ENCODE assay signal across 9 cellular contexts in genomic region chr6:135675862-135676261, GRCh38.
DNase-seq lines count a peak whose midpoint lies in the region; ATAC-seq, FAIRE-seq and TF ChIP-seq lines count a peak whose summit lies in the region.
"Had no signal": no experiment of that assay in that cellular context is flagged by ENCODE, and none has a peak within 500 bp of the region (broad histone marks: within the 10 kb centered on the region; RNA-seq: fewer than 3 reads in every experiment).

No MANE protein-coding gene starts in this region.

- peak; percentile 13 for FAIRE-seq in A549 (lab: Jason Lieb, UNC)

- H3K36me3 Mint-ChIP-seq in activated B cell treated with CpG ODN at 0.5 μM for 24 hours (ENCODE audit: low read depth): no peaks in the 10 kb centered on the region
- no peaks in the 10 kb centered on the region for H3K36me3 Mint-ChIP-seq in activated T-helper 17 cell treated with anti-CD3 and anti-CD28 coated beads, Interleukin-2, amount 50 U/mL, for 72 hours (ENCODE audit: low read depth)

- TF ChIP-seq EP300 in A549 (IDR thresholded peaks at IDR 0.05): no peak

- POLR2A ChIA-PET in A549 (lab: Yijun Ruan, JAX) (no interaction called here), activated B cell treated with CpG ODN at 0.5 μM for 24 hours (lab: Charles Lee) (no interaction called here)

- H3K4me1 Mint-ChIP-seq in activated B cell treated with CpG ODN at 0.5 μM for 24 hours: no peaks in the 10 kb centered on the region
- H3K4me1 Mint-ChIP-seq in activated T-helper 17 cell treated with anti-CD3 and anti-CD28 coated beads, Interleukin-2, amount 50 U/mL, for 72 hours: no peaks in the 10 kb centered on the region

- no peaks in the 10 kb centered on the region for H3K9me3 ChIP-seq in A549

- intact Hi-C loops in activated B cell treated with CpG ODN at 0.5 μM for 24 hours (cut with micrococcal nuclease): loop anchor here (1.0 kb wide), 6 partner anchors 140 to 641 kb away; no protein-coding TSS in a partner anchor

- TF ChIP-seq RAD21 in A549 (conservative IDR thresholded peaks at IDR 0.05 in 1 of 2, IDR thresholded peaks at IDR 0.05 in 1 of 2): peak; percentile 70 to 74

- H3K4me2 ChIP-seq in A549: no peak overlapping the region

- peak; percentile 68 to 78; a peak in 4 of 6 replicates for ATAC-seq in A549
- peak; percentile 70 for ATAC-seq in activated B cell treated with CpG ODN at 0.5 μM for 24 hours (ENCODE audit: low read depth)
- ATAC-seq in activated T-helper 17 cell treated with anti-CD3 and anti-CD28 coated beads, Interleukin-2, amount 50 U/mL, for 72 hours (replicated peaks): no peak
- no peak for ATAC-seq in left lobe of liver

- H3K27me3 Mint-ChIP-seq in activated B cell treated with CpG ODN at 0.5 μM for 24 hours: no peaks in the 10 kb centered on the region
- H3K27me3 Mint-ChIP-seq in activated T-helper 17 cell treated with anti-CD3 and anti-CD28 coated beads, Interleukin-2, amount 50 U/mL, for 72 hours: no peaks in the 10 kb centered on the region

- TF ChIP-seq POLR2A in A549 (IDR thresholded peaks at IDR 0.05; ENCODE audit: low read length): no peak

- H3K27ac ChIP-seq in A549: peak overlapping the region in 1 of 2 experiments; percentile 70; a peak in 3 of 6 replicates
- H3K27ac ChIP-seq: epithelial cell of prostate had no signal

- peak; percentile 42; the same call in 1 of the 3 replicates for TF ChIP-seq CTCF in A549 (IDR thresholded peaks at IDR 0.05)
- peak; percentile 49 for TF ChIP-seq CTCF in GM12873 (IDR thresholded peaks at IDR 0.05; ENCODE audit: insufficient read depth, low read depth, low read length, missing control alignments)
- TF ChIP-seq CTCF in activated B cell treated with CpG ODN at 0.5 μM for 24 hours (IDR thresholded peaks at IDR 0.05): peak; percentile 43

- no peaks in the 10 kb centered on the region for H3K9me3 Mint-ChIP-seq in activated B cell treated with CpG ODN at 0.5 μM for 24 hours
- H3K9me3 Mint-ChIP-seq in activated T-helper 17 cell treated with anti-CD3 and anti-CD28 coated beads, Interleukin-2, amount 50 U/mL, for 72 hours: no peaks in the 10 kb centered on the region

- H3K4me3 Mint-ChIP-seq in activated B cell treated with CpG ODN at 0.5 μM for 24 hours: no peak overlapping the region
- no peak overlapping the region for H3K4me3 Mint-ChIP-seq in activated T-helper 17 cell treated with anti-CD3 and anti-CD28 coated beads, Interleukin-2, amount 50 U/mL, for 72 hours

- peaks cover 22% of the 10 kb centered on the region for H3K4me1 ChIP-seq in A549

- WGBS in A549 (ENCODE audit: missing lambda C conversion rate): 50% methylated on average over 1 of the region's 1 CpG

- CTCF ChIA-PET in A549 (lab: Yijun Ruan, JAX): interaction anchor here (0.6 to 2.2 kb wide), 4 partner anchors 83 to 695 kb away, joined by 3 to 11 read pairs (median 3); no protein-coding TSS in a partner anchor
- CTCF ChIA-PET in activated B cell treated with CpG ODN at 0.5 μM for 24 hours (lab: Charles Lee): interaction anchor here (1.0 to 2.9 kb wide), 5 partner anchors 232 to 551 kb away, joined by 5 to 45 read pairs (median 9); no protein-coding TSS in a partner anchor

- no peak overlapping the region for H3K27ac Mint-ChIP-seq in activated B cell treated with CpG ODN at 0.5 μM for 24 hours
- no peak overlapping the region for H3K27ac Mint-ChIP-seq in activated T-helper 17 cell treated with anti-CD3 and anti-CD28 coated beads, Interleukin-2, amount 50 U/mL, for 72 hours

- no peak overlapping the region for H3K4me3 ChIP-seq in A549

- peak; percentile 17 to 59 for DNase-seq in A549 (ENCODE audit: low read depth in 1 of 2, low spot score in 1 of 2)
- DNase-seq in NCI-H187 treated with DMSO at 0.1 percent for 48 hours (lab: John Stamatoyannopoulos, UW): peak; percentile 8
- no peak for DNase-seq in activated B cell treated with CpG ODN at 0.5 μM for 24 hours
- peak; percentile 40 for DNase-seq in iPS DF 19.7 (ENCODE audit: low read depth, low spot score)
- no peak for DNase-seq in ureter (ENCODE audit: low spot score)
- no peak for DNase-seq in left lobe of liver (ENCODE audit: low spot score)

TF ChIP-seq in A549, 52 proteins besides CTCF, POLR2A, EP300 and RAD21:
- TF ChIP-seq ZSCAN20 (CRISPR knock-in tag; IDR thresholded peaks at IDR 0.05): no peak
- no peak for TF ChIP-seq HDAC2 (IDR thresholded peaks at IDR 0.05)
- TF ChIP-seq, protein P1, sequence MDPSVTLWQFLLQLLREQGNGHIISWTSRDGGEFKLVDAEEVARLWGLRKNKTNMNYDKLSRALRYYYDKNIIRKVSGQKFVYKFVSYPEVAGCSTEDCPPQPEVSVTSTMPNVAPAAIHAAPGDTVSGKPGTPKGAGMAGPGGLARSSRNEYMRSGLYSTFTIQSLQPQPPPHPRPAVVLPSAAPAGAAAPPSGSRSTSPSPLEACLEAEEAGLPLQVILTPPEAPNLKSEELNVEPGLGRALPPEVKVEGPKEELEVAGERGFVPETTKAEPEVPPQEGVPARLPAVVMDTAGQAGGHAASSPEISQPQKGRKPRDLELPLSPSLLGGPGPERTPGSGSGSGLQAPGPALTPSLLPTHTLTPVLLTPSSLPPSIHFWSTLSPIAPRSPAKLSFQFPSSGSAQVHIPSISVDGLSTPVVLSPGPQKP (IDR thresholded peaks at IDR 0.05; ENCODE audit: low read depth, low read length): no peak
- peak; percentile 74 for TF ChIP-seq SMC3 (IDR thresholded peaks at IDR 0.05)
- TF ChIP-seq ZC3H11A (IDR thresholded peaks at IDR 0.05): no peak

Comparison
In these comparisons a context has a peak if more than half of its experiments do, and no peak if none do; other contexts are left out.
1. ATAC-seq: peak in A549 (2 of 2) and activated B cell treated with CpG ODN at 0.5 μM for 24 hours (single experiment); none in activated T-helper 17 cell treated with anti-CD3 and anti-CD28 coated beads, Interleukin-2, amount 50 U/mL, for 72 hours (single experiment) and left lobe of liver (single experiment).
2. DNase-seq: peak in A549 (2 of 2), NCI-H187 treated with DMSO at 0.1 percent for 48 hours (single experiment) and iPS DF 19.7 (single experiment); none in activated B cell treated with CpG ODN at 0.5 μM for 24 hours (single experiment), ureter (single experiment) and left lobe of liver (single experiment).
3. Peak in every context shown above with its lines, with median percentiles within 50 percentile points of each other: CTCF ChIP-seq.